In genomic region chr2:169573160-169573973, GRCh38 we compare ENCODE assay signal across 8 cellular contexts. TPM values are rescaled to one million over a fixed set of nuclear protein-coding genes. Genes with fewer than 3 reads are reported as not detected.
A peak's percentile ranks its signal among the peaks of the same experiment; 100 is the strongest.
DNase-seq lines count a peak whose midpoint lies in the region; ATAC-seq, FAIRE-seq and TF ChIP-seq lines count a peak whose summit lies in the region.

TSS of gene FASTKD1 (minus strand) at chr2:169573865. CDS start at chr2:169572029, 1,836 bp downstream.

- no peaks in the 10 kb centered on the region for H3K9me3 Mint-ChIP-seq in activated CD4-positive, alpha-beta T cell treated with anti-CD3 and anti-CD28 coated beads, Interleukin-2, amount 10 ng/mL, durations not matched to agents 24 days and 14 days

- peak within 1 kb of the TSS; percentile 77 for H3K4me3 ChIP-seq in coronary artery

- H3K27ac Mint-ChIP-seq in activated CD4-positive, alpha-beta T cell treated with anti-CD3 and anti-CD28 coated beads, Interleukin-2, amount 10 ng/mL, durations not matched to agents 24 days and 14 days: peak within 1 kb of the TSS; percentile 90

- intact Hi-C loops in activated CD4-positive, alpha-beta T cell treated with anti-CD3 and anti-CD28 coated beads, Interleukin-2, amount 10 ng/mL, durations not matched to agents 24 days and 14 days (cut with micrococcal nuclease): loop anchor here (1.0 to 5.0 kb wide), 3 partner anchors 11 to 121 kb away; partner anchors contain the start of genes BBS5, CFAP210, PHOSPHO2 and PPIG

- DNase-seq in Ammon's horn (ENCODE audit: low spot score) (peak; percentile 97), GM19239 (ENCODE audit: insufficient read length, low spot score) (peak; percentile 96), NCI-H526 treated with DMSO at 0.1 percent for 48 hours (lab: John Stamatoyannopoulos, UW) (peak; percentile 89), coronary artery (ENCODE audit: low spot score) (peak; percentile 90), left lobe of liver (ENCODE audit: low spot score) (peak; percentile 97)
- DNase-seq in activated CD4-positive, alpha-beta T cell treated with anti-CD3 and anti-CD28 coated beads, Interleukin-2, amount 10 ng/mL, durations not matched to agents 24 days and 14 days: peak; percentile 95
- peak; percentile 83 for DNase-seq in stimulated activated CD4-positive, alpha-beta T cell treated with anti-CD3 and anti-CD28 coated beads, Interleukin-2, amount 100 ng/mL, for 4 hours (ENCODE audit: low read depth)

- peaks cover 13% of the 10 kb centered on the region for H3K4me1 Mint-ChIP-seq in activated CD4-positive, alpha-beta T cell treated with anti-CD3 and anti-CD28 coated beads, Interleukin-2, amount 10 ng/mL, durations not matched to agents 24 days and 14 days

- peak; percentile 98 for ATAC-seq in HG03457 (IDR thresholded peaks at IDR 0.05; ENCODE audit: unreplicated experiment)
- peak; percentile 99 for ATAC-seq in left lobe of liver

- peak within 1 kb of the TSS; percentile 94 for H3K4me3 Mint-ChIP-seq in activated CD4-positive, alpha-beta T cell treated with anti-CD3 and anti-CD28 coated beads, Interleukin-2, amount 10 ng/mL, durations not matched to agents 24 days and 14 days

- FAIRE-seq in GM19239 (lab: Jason Lieb, UNC): peak; percentile 99

- H3K27me3 Mint-ChIP-seq in activated CD4-positive, alpha-beta T cell treated with anti-CD3 and anti-CD28 coated beads, Interleukin-2, amount 10 ng/mL, durations not matched to agents 24 days and 14 days: peaks cover 2% of the 10 kb centered on the region

- peaks cover 15% of the 10 kb centered on the region for H3K36me3 Mint-ChIP-seq in activated CD4-positive, alpha-beta T cell treated with anti-CD3 and anti-CD28 coated beads, Interleukin-2, amount 10 ng/mL, durations not matched to agents 24 days and 14 days (ENCODE audit: low read depth)

- peak within 1 kb of the TSS in 1 of 2 donors; percentile 73 for H3K27ac ChIP-seq in coronary artery

- TF ChIP-seq CTCF in coronary artery (IDR thresholded peaks at IDR 0.05): no peak

RNA-seq across cellular contexts. Expression of gene FASTKD1, which starts in this region (rescaled TPM):
- total RNA-seq in activated CD4-positive, alpha-beta T cell treated with anti-CD3 and anti-CD28 coated beads, Interleukin-2, amount 10 ng/mL, durations not matched to agents 24 days and 14 days: 55.2 and 56.5 TPM in 2 replicates
- 10.6 TPM for total RNA-seq in left lobe of liver
